Comparison of ENCODE assay signal across 14 cellular contexts in genomic region chr11:107494036-107494435, GRCh38. TPM values are rescaled to one million over a fixed set of nuclear protein-coding genes. Genes with fewer than 3 reads are reported as not detected.
A peak's percentile ranks its signal among the peaks of the same experiment; 100 is the strongest.
DNase-seq lines count a peak whose midpoint lies in the region; TF ChIP-seq lines count a peak whose summit lies in the region.
"Had no signal": no experiment of that assay in that cellular context is flagged by ENCODE, and none has a peak within 500 bp of the region (broad histone marks: within the 10 kb centered on the region; RNA-seq: fewer than 3 reads in every experiment).

No MANE protein-coding gene starts in this region.

- intact Hi-C loops in Caco-2 (cut with micrococcal nuclease; ENCODE audit: unreplicated experiment): no loop called here
- intact Hi-C loops in esophagus muscularis mucosa (cut with DNase I): no loop called here

- WGBS in esophagus muscularis mucosa: 91% methylated on average over 1 of the region's 1 CpG

- H3K36me3 ChIP-seq in Caco-2 (ENCODE audit: control insufficient read depth, insufficient read depth, low read length): no peaks in the 10 kb centered on the region
- H3K36me3 ChIP-seq in neural cell (ENCODE audit: insufficient read depth, low read length): no peaks in the 10 kb centered on the region
- H3K36me3 ChIP-seq in esophagus muscularis mucosa: no peaks in the 10 kb centered on the region
- H3K36me3 ChIP-seq: BLaER1 had no signal

- H3K4me1 Mint-ChIP-seq in Caco-2 (ENCODE audit: low read depth, unreplicated experiment) (peaks cover 24% of the 10 kb centered on the region), glutamatergic neuron (ENCODE audit: low read depth, unreplicated experiment) (no peaks in the 10 kb centered on the region)
- H3K4me1 Mint-ChIP-seq: CD8-positive, alpha-beta memory T cell had no signal

- H4K20me1 ChIP-seq in neural cell (ENCODE audit: insufficient read depth): no peaks in the 10 kb centered on the region
- H4K20me1 ChIP-seq: BLaER1 had no signal

- H3K9me3 ChIP-seq in Caco-2: no peaks in the 10 kb centered on the region
- no peaks in the 10 kb centered on the region for H3K9me3 ChIP-seq in neural cell (ENCODE audit: low read length)
- H3K9me3 ChIP-seq in esophagus muscularis mucosa: no peaks in the 10 kb centered on the region
- H3K9me3 ChIP-seq: BLaER1 had no signal

- POLR2A ChIA-PET in Caco-2 (lab: Charles Lee): no interaction called here

- H3K9me2 ChIP-seq in neural cell (ENCODE audit: insufficient read depth, low read length): no peaks in the 10 kb centered on the region

- TF ChIP-seq CTCF in Caco-2 (IDR thresholded peaks at IDR 0.05; ENCODE audit: insufficient read depth in 1 of 2, low read depth in 1 of 2, low read length in 1 of 2, severe bottlenecking in 1 of 2, unreplicated experiment in 1 of 2): no peak
- no peak for TF ChIP-seq CTCF in neural cell (IDR thresholded peaks at IDR 0.05; ENCODE audit: poor library complexity, severe bottlenecking)
- no peak for TF ChIP-seq CTCF in glutamatergic neuron (IDR thresholded peaks at IDR 0.05; ENCODE audit: partially characterized antibody, unreplicated experiment)
- no peak for TF ChIP-seq CTCF in esophagus muscularis mucosa (IDR thresholded peaks at IDR 0.05)

- TF ChIP-seq EP300 in neural cell (conservative IDR thresholded peaks at IDR 0.05; ENCODE audit: poor library complexity, severe bottlenecking) (no peak), esophagus muscularis mucosa (IDR thresholded peaks at IDR 0.05) (no peak)

- H3K27ac ChIP-seq in neural cell (ENCODE audit: low read length) (no peak overlapping the region), esophagus muscularis mucosa (replicated peaks in 1 of 4) (no peak overlapping the region)
- H3K27ac ChIP-seq: 22Rv1, BLaER1 had no signal

- H3K9me3 Mint-ChIP-seq in Caco-2 (ENCODE audit: unreplicated experiment): peaks cover 11% of the 10 kb centered on the region
- no peaks in the 10 kb centered on the region for H3K9me3 Mint-ChIP-seq in glutamatergic neuron (ENCODE audit: unreplicated experiment)
- H3K9me3 Mint-ChIP-seq: CD8-positive, alpha-beta memory T cell had no signal

- H3K27ac Mint-ChIP-seq in Caco-2 (ENCODE audit: unreplicated experiment): peak overlapping the region; percentile 6
- H3K27ac Mint-ChIP-seq in glutamatergic neuron (ENCODE audit: unreplicated experiment): no peak overlapping the region
- H3K27ac Mint-ChIP-seq: CD8-positive, alpha-beta memory T cell had no signal

- TF ChIP-seq RAD21 in neural cell (conservative IDR thresholded peaks at IDR 0.05): no peak

- no peak for TF ChIP-seq POLR2A in esophagus muscularis mucosa (IDR thresholded peaks at IDR 0.05; ENCODE audit: low read depth)

- no peak overlapping the region for H3K4me2 ChIP-seq in neural cell (ENCODE audit: low read length)
- H3K4me2 ChIP-seq: BLaER1 had no signal

- no peaks in the 10 kb centered on the region for H3F3A ChIP-seq in neural cell (ENCODE audit: insufficient read depth, low read length, poor library complexity, severe bottlenecking)

- H2AFZ ChIP-seq in neural cell (ENCODE audit: low read depth, low read length): no peak overlapping the region

- H3K27me3 ChIP-seq in Caco-2 (replicated peaks; ENCODE audit: control insufficient read depth, insufficient read depth, low read length) (no peaks in the 10 kb centered on the region), neural cell (ENCODE audit: insufficient read depth, low read depth, low read length) (no peaks in the 10 kb centered on the region), esophagus muscularis mucosa (no peaks in the 10 kb centered on the region)
- H3K27me3 ChIP-seq: BLaER1 had no signal

- DNase-seq in NCI-H146 (lab: John Stamatoyannopoulos, UW): peak; percentile 6
- DNase-seq in NCI-H146 treated with DMSO at 0.1 percent for 48 hours (lab: John Stamatoyannopoulos, UW; ENCODE audit: unreplicated experiment): no peak
- DNase-seq in Caco-2: no peak
- peak; percentile 20 for DNase-seq in astrocyte of the hippocampus (ENCODE audit: low read depth, low spot score)
- no peak for DNase-seq in glutamatergic neuron
- no peak for DNase-seq in GOT3 (lab: John Stamatoyannopoulos, UW)
- DNase-seq in esophagus muscularis mucosa (ENCODE audit: extremely low spot score): no peak
- DNase-seq: AML-193; Calu3; CD8-positive, alpha-beta memory T cell; DMS 273 treated with DMSO at 0.1 percent for 48 hours had no signal

- H3K4me3 ChIP-seq in Caco-2 (ENCODE audit: low read depth, low read length) (no peak overlapping the region), neural cell (ENCODE audit: low read length) (no peak overlapping the region), esophagus muscularis mucosa (no peak overlapping the region)
- H3K4me3 ChIP-seq: BLaER1 had no signal

- H3K27me3 Mint-ChIP-seq in Caco-2 (ENCODE audit: insufficient read depth, unreplicated experiment) (no peaks in the 10 kb centered on the region), glutamatergic neuron (ENCODE audit: unreplicated experiment) (no peaks in the 10 kb centered on the region)

- CTCF ChIA-PET in Caco-2 (lab: Charles Lee): no interaction called here

- H3K9ac ChIP-seq in neural cell (ENCODE audit: low read length): no peak overlapping the region
- H3K9ac ChIP-seq: BLaER1 had no signal

- BruUV-seq in Caco-2 (replicated peaks; lab: Mats Ljungman, UMichigan): no TSS peak

- H3K79me2 ChIP-seq in neural cell (replicated peaks; ENCODE audit: insufficient read depth, low read length): no peaks in the 10 kb centered on the region

- H3K4me1 ChIP-seq in Caco-2 (peaks cover 15% of the 10 kb centered on the region), esophagus muscularis mucosa (peaks cover 0 to 10% (median 7%) of the 10 kb centered on the region in 4 donors)
- H3K4me1 ChIP-seq: BLaER1 had no signal

- H3K36me3 Mint-ChIP-seq in Caco-2 (ENCODE audit: insufficient read depth, unreplicated experiment) (no peaks in the 10 kb centered on the region), glutamatergic neuron (ENCODE audit: unreplicated experiment) (no peaks in the 10 kb centered on the region)

- H3K4me3 Mint-ChIP-seq in Caco-2 (ENCODE audit: unreplicated experiment): no peak overlapping the region
- no peak overlapping the region for H3K4me3 Mint-ChIP-seq in glutamatergic neuron (ENCODE audit: unreplicated experiment)
- H3K4me3 Mint-ChIP-seq: CD8-positive, alpha-beta memory T cell had no signal

TF ChIP-seq in neural cell, 6 proteins besides CTCF, POLR2A, EP300 and RAD21:
- peak; percentile 11 for TF ChIP-seq POLR2AphosphoS5 (IDR thresholded peaks at IDR 0.05)
- no peak for TF ChIP-seq REST (IDR thresholded peaks at IDR 0.05; ENCODE audit: borderline replicate concordance)

RNA-seq across cellular contexts. Expression of gene CWF19L2, which starts 36.4 kb away (rescaled TPM):
- total RNA-seq in Caco-2 (2022) (22.9 and 24.1 TPM in 2 replicates), glutamatergic neuron (ENCODE audit: unreplicated experiment) (15.0 TPM), esophagus muscularis mucosa (10 to 100 TPM; 14.4 to 34.5 (median 17.1) TPM)
- 4.3 and 4.9 TPM in 2 replicates for polyA plus RNA-seq in neural cell
- 27.9 and 30.2 TPM in 2 replicates for polyA minus RNA-seq in neural cell

Comparison
In these comparisons a context has a peak if more than half of its experiments do, and no peak if none do; other contexts are left out.
1. DNase-seq: peak in NCI-H146 (single experiment) and astrocyte of the hippocampus (single experiment); none in NCI-H146 treated with DMSO at 0.1 percent for 48 hours (single experiment), Caco-2 (0 of 2), glutamatergic neuron (single experiment), GOT3 (single experiment) and esophagus muscularis mucosa (single experiment).